In the genomic region with DNA sequence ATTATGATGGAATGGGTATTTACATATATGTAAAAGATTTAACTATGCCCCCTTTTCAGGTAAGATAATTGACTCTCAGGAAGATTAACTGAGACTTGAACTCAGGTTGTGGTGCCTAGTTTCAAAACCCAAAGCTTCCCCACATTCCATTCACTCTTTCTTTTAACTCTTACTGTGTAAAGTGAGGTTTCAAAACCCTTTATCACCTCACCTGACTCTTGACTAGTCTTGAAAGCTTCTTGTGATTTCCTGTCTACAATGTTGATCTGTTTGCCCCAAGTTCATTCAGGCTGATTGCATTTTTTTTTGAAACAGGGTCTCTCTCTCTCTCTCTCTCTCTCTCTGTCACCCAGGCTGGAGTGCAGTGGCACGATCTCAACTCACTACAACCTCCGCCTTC, we compare ENCODE assay signal across 15 cellular contexts.
"Had no signal": no experiment of that assay in that cellular context is flagged by ENCODE, and none has a peak within 500 bp of the region (broad histone marks: within the 10 kb centered on the region; RNA-seq: fewer than 3 reads in every experiment).

No MANE protein-coding gene starts in this region.

- ATAC-seq: heart left ventricle, left colon, sciatic nerve had no signal

- H3K4me3 ChIP-seq: heart left ventricle, prostate gland, skin epidermis, stomach, thoracic aorta had no signal

- H3K4me3 Mint-ChIP-seq: dendritic cell treated with granulocyte-macrophage colony-stimulating factor and Interleukin-4, amounts not matched to agents 40 ng/mL and 50 ng/mL, for 4 days; naive B cell; nephron had no signal

- H3K36me3 Mint-ChIP-seq: naive B cell had no signal

- H3K9me3 Mint-ChIP-seq: dendritic cell treated with granulocyte-macrophage colony-stimulating factor and Interleukin-4, amounts not matched to agents 40 ng/mL and 50 ng/mL, for 4 days; naive B cell; nephron had no signal

- H3K4me1 Mint-ChIP-seq: naive B cell, nephron had no signal

- H3K27ac Mint-ChIP-seq: dendritic cell treated with granulocyte-macrophage colony-stimulating factor and Interleukin-4, amounts not matched to agents 40 ng/mL and 50 ng/mL, for 4 days; nephron had no signal

- H3K79me2 ChIP-seq: parathyroid adenoma had no signal

- H2AFZ ChIP-seq: parathyroid adenoma had no signal

- DNase-seq: heart left ventricle; left colon; mesendoderm; naive B cell; stimulated activated CD4-positive, alpha-beta T cell treated with anti-CD3 and anti-CD28 coated beads, Interleukin-12 subunit alpha, Interleukin-12 subunit beta, amount 100 ng/mL, for 4 hours; stimulated activated naive CD4-positive, alpha-beta T cell; stomach; trophoblast cell had no signal

- H3K27me3 Mint-ChIP-seq: dendritic cell treated with granulocyte-macrophage colony-stimulating factor and Interleukin-4, amounts not matched to agents 40 ng/mL and 50 ng/mL, for 4 days had no signal

- H3K4me1 ChIP-seq: parathyroid adenoma, prostate gland, stomach had no signal

- H3K36me3 ChIP-seq: heart left ventricle, prostate gland, stomach, thoracic aorta had no signal

- H3K27me3 ChIP-seq: heart left ventricle, stomach had no signal

- H3K9ac ChIP-seq: parathyroid adenoma had no signal

- H3K27ac ChIP-seq: heart left ventricle, parathyroid adenoma, prostate gland, skin epidermis, stomach, thoracic aorta had no signal

- H3K9me3 ChIP-seq: heart left ventricle, prostate gland, stomach, thoracic aorta had no signal
